ENCODE assay signal across 1 cellular context in genomic region chr16:30956601-30957455, GRCh38.
A peak's percentile ranks its signal among the peaks of the same experiment; 100 is the strongest.
TF ChIP-seq lines count a peak whose summit lies in the region.

No MANE protein-coding gene starts in this region.

TF ChIP-seq in PFSK-1, 5 proteins besides CTCF, POLR2A, EP300 and RAD21:
- no peak for TF ChIP-seq REST (IDR thresholded peaks at IDR 0.05; ENCODE audit: insufficient read depth in 1 of 2, low read depth in 2 of 2, low read length in 2 of 2)
- TF ChIP-seq TAF1 (IDR thresholded peaks at IDR 0.05; ENCODE audit: borderline replicate concordance, insufficient read depth, low read length), result peak; percentile 58; the same call in 1 of the 2 replicates
- no peak for TF ChIP-seq SIN3A (IDR thresholded peaks at IDR 0.05; ENCODE audit: borderline replicate concordance, insufficient read depth, low read length)
- no peak for TF ChIP-seq POLR2AphosphoS5 (IDR thresholded peaks at IDR 0.05; ENCODE audit: low read depth, low read length)
- TF ChIP-seq FOXP2 (optimal IDR thresholded peaks at IDR 0.05; ENCODE audit: borderline replicate concordance, extremely low read depth, extremely low read length, insufficient read depth), result no peak
